ENCODE assay signal across 29 cellular contexts in the genomic region with DNA sequence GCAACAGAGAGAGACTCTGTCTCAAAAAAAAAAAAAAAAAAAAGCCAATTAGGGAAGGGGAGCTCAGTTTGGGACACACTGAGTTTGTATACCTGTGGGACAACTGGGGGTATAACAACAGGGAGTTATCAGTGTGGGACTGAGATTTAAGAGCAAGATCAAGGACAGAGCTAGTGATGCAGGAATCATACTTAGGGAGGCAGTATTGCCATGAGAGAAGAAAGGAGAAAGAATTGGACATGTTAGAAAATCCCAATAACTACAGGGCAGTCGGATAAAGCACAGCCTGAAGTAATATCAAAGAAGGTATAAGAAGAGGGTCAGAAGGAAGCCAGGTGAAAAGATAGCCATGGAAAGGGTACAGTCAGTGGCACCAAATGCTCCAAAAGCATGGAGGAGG.
"Had no signal": no experiment of that assay in that cellular context is flagged by ENCODE, and none has a peak within 500 bp of the region (broad histone marks: within the 10 kb centered on the region; RNA-seq: fewer than 3 reads in every experiment).

No MANE protein-coding gene starts in this region.

- H3K4me1 Mint-ChIP-seq: natural killer cell; nephron; neural progenitor cell; stimulated activated memory B cell treated with anti-CD40 and anti-IgM and Interleukin-4, amounts not matched to agents 10 μg/mL and 1 μg/mL and 100 μg/mL, for 72 hours; stimulated activated naive CD8-positive, alpha-beta T cell treated with anti-CD3 and anti-CD28 coated beads, Interleukin-15, amount 100 ng/mL, for 72 hours had no signal

- H3K4me3 Mint-ChIP-seq: natural killer cell; nephron; neural progenitor cell; stimulated activated memory B cell treated with anti-CD40 and anti-IgM and Interleukin-4, amounts not matched to agents 10 μg/mL and 1 μg/mL and 100 μg/mL, for 72 hours; stimulated activated naive CD8-positive, alpha-beta T cell treated with anti-CD3 and anti-CD28 coated beads, Interleukin-15, amount 100 ng/mL, for 72 hours; type B pancreatic cell had no signal

- DNase-seq: natural killer cell; occipital lobe; ovary; posterior cingulate gyrus; psoas muscle; right cardiac atrium; right lobe of liver; sigmoid colon; small intestine; stimulated activated CD4-positive, alpha-beta T cell treated with anti-CD3 and anti-CD28 coated beads, Interleukin-1b, Interleukin-23, amount 100 ng/mL, for 48 hours; stimulated activated CD4-positive, alpha-beta T cell treated with anti-CD3 and anti-CD28 coated beads, Interleukin-4, amount 100 ng/mL, for 1 hour; stimulated activated CD4-positive, alpha-beta T cell treated with anti-CD3 and anti-CD28 coated beads, Interleukin-4, amount 100 ng/mL, for 4 hours; stimulated activated CD8-positive, alpha-beta memory T cell treated with anti-CD3 and anti-CD28 coated beads, Interleukin-4, amount 100 ng/mL, for 48 hours; stimulated activated naive CD4-positive, alpha-beta T cell; stimulated activated naive CD8-positive, alpha-beta T cell treated with anti-CD3 and anti-CD28 coated beads, Interleukin-15, amount 100 ng/mL, for 72 hours; stimulated activated naive CD8-positive, alpha-beta T cell treated with anti-CD3 and anti-CD28 coated beads, Interleukin-15, Interleukin-2, amounts not matched to agents 100 U/mL and 50 U/mL, for 24 hours; substantia nigra; testis; tibial artery; transverse colon; upper lobe of right lung had no signal

- H3K36me3 Mint-ChIP-seq: natural killer cell; neural progenitor cell; stimulated activated memory B cell treated with anti-CD40 and anti-IgM and Interleukin-4, amounts not matched to agents 10 μg/mL and 1 μg/mL and 100 μg/mL, for 72 hours; type B pancreatic cell had no signal

- H3K27me3 Mint-ChIP-seq: progenitor cell of endocrine pancreas; stimulated activated memory B cell treated with anti-CD40 and anti-IgM and Interleukin-4, amounts not matched to agents 10 μg/mL and 1 μg/mL and 100 μg/mL, for 72 hours; stimulated activated naive CD8-positive, alpha-beta T cell treated with anti-CD3 and anti-CD28 coated beads, Interleukin-15, amount 100 ng/mL, for 72 hours; type B pancreatic cell had no signal

- H3K9me3 Mint-ChIP-seq: type B pancreatic cell had no signal

- H3K27ac ChIP-seq: neural progenitor cell, ovary, parathyroid adenoma, psoas muscle, right lobe of liver, sigmoid colon, suprapubic skin, testis, tibial artery, transverse colon, upper lobe of right lung, vagina had no signal

- H3K27ac Mint-ChIP-seq: natural killer cell; nephron; neural progenitor cell; progenitor cell of endocrine pancreas; stimulated activated memory B cell treated with anti-CD40 and anti-IgM and Interleukin-4, amounts not matched to agents 10 μg/mL and 1 μg/mL and 100 μg/mL, for 72 hours; stimulated activated naive CD8-positive, alpha-beta T cell treated with anti-CD3 and anti-CD28 coated beads, Interleukin-15, amount 100 ng/mL, for 72 hours; type B pancreatic cell had no signal
